In genomic region chr7:116801092-116801710, GRCh38 we compare ENCODE assay signal across 13 cellular contexts.
DNase-seq lines count a peak whose midpoint lies in the region; ATAC-seq and TF ChIP-seq lines count a peak whose summit lies in the region.
"Had no signal": no experiment of that assay in that cellular context is flagged by ENCODE, and none has a peak within 500 bp of the region (broad histone marks: within the 10 kb centered on the region; RNA-seq: fewer than 3 reads in every experiment).

No MANE protein-coding gene starts in this region.

- no peak overlapping the region for H3K9ac ChIP-seq in colonic mucosa (ENCODE audit: low read depth in 2 of 2, low read length in 2 of 2)

- H3K4me3 ChIP-seq in colonic mucosa, result no peak overlapping the region
- no peak overlapping the region for H3K4me3 ChIP-seq in osteoblast (ENCODE audit: insufficient read depth, low read length)
- H3K4me3 ChIP-seq: PC-9, stomach had no signal

- ATAC-seq in GM21526 (IDR thresholded peaks at IDR 0.05; ENCODE audit: low FRiP score, unreplicated experiment), result no peak
- ATAC-seq in GM21360 (IDR thresholded peaks at IDR 0.05; ENCODE audit: unreplicated experiment), result no peak

- H4K20me1 ChIP-seq in osteoblast (ENCODE audit: insufficient read depth, low read length), result no peaks in the 10 kb centered on the region

- TF ChIP-seq CTCF in colonic mucosa (IDR thresholded peaks at IDR 0.05), result no peak
- no peak for TF ChIP-seq CTCF in osteoblast (IDR thresholded peaks at IDR 0.05; ENCODE audit: extremely low read depth, low read depth, low read length)

- DNase-seq in GM03348 (ENCODE audit: low spot score), result peak; percentile 69
- peak; percentile 14 for DNase-seq in NCI-H146 (lab: John Stamatoyannopoulos, UW)
- no peak for DNase-seq in colonic mucosa
- peak; percentile 57 for DNase-seq in osteoblast (ENCODE audit: insufficient read length, low spot score, missing footprints)
- DNase-seq in NCI-H128 (lab: John Stamatoyannopoulos, UW; ENCODE audit: unreplicated experiment), result no peak
- no peak for DNase-seq in amygdala (lab: John Stamatoyannopoulos, UW)
- DNase-seq: activated CD4-positive, alpha-beta T cell treated with anti-CD3 and anti-CD28 coated beads for 4 hours; foreskin melanocyte; NCI-H1417; stomach had no signal

- intact Hi-C loops in colonic mucosa (cut with DNase I), result no loop called here

- no peak overlapping the region for H2AFZ ChIP-seq in osteoblast (ENCODE audit: low read length)
- H2AFZ ChIP-seq: PC-9 had no signal

- no peaks in the 10 kb centered on the region for H3K79me2 ChIP-seq in osteoblast (ENCODE audit: insufficient read depth, low read length)

- H3K27me3 ChIP-seq in colonic mucosa (no peaks in the 10 kb centered on the region), osteoblast (ENCODE audit: insufficient read depth, low read length) (no peaks in the 10 kb centered on the region)
- H3K27me3 ChIP-seq: stomach had no signal

- no peaks in the 10 kb centered on the region for H3K36me3 ChIP-seq in colonic mucosa
- H3K36me3 ChIP-seq in osteoblast (ENCODE audit: insufficient read depth, low read length), result peaks cover 20% of the 10 kb centered on the region

- no peaks in the 10 kb centered on the region for H3K9me3 ChIP-seq in colonic mucosa
- no peaks in the 10 kb centered on the region for H3K9me3 ChIP-seq in osteoblast (ENCODE audit: low read depth, low read length)
- H3K9me3 ChIP-seq: stomach had no signal

- H3K27ac ChIP-seq in colonic mucosa (peak overlapping the region; percentile 26), osteoblast (ENCODE audit: low read depth, low read length) (peak overlapping the region; percentile 38)
- H3K27ac ChIP-seq: PC-9, stomach had no signal

- H3K4me2 ChIP-seq in osteoblast (ENCODE audit: insufficient read depth, low read length), result peak overlapping the region; percentile 28
- H3K4me2 ChIP-seq: PC-9 had no signal

- H3K4me1 ChIP-seq in colonic mucosa, result no peaks in the 10 kb centered on the region
- peaks cover 38% of the 10 kb centered on the region for H3K4me1 ChIP-seq in osteoblast (ENCODE audit: insufficient read depth, low read length)

Comparison
In these comparisons a context has a peak if more than half of its experiments do, and no peak if none do; other contexts are left out.
1. DNase-seq: peak in GM03348 (single experiment), NCI-H146 (single experiment) and osteoblast (single experiment); none in colonic mucosa (single experiment), NCI-H128 (single experiment) and amygdala (0 of 56).